ENCODE assay signal across 20 cellular contexts in genomic region chr4:174865418-174865985, GRCh38. TPM values are rescaled to one million over a fixed set of nuclear protein-coding genes. Genes with fewer than 3 reads are reported as not detected.
"Had no signal": no experiment of that assay in that cellular context is flagged by ENCODE, and none has a peak within 500 bp of the region (broad histone marks: within the 10 kb centered on the region; RNA-seq: fewer than 3 reads in every experiment).

No MANE protein-coding gene starts in this region.

- ATAC-seq: activated T-cell treated with anti-CD3 and anti-CD28 coated beads, Interleukin-2, amount 50 U/mL, for 4 hours; T-helper 17 cell had no signal

- DNase-seq: activated B cell treated with CpG ODN at 0.5 μM for 24 hours; activated CD4-positive, alpha-beta memory T cell treated with anti-CD3 and anti-CD28 coated beads for 36 hours; activated CD4-positive, alpha-beta T cell treated with anti-CD3 and anti-CD28 coated beads, Interleukin-2, amount 10 ng/mL, durations not matched to agents 7 days and 5 days; activated CD8-positive, alpha-beta memory T cell treated with anti-CD3 and anti-CD28 coated beads for 24 hours; activated effector memory CD4-positive, alpha-beta T cell treated with anti-CD3 and anti-CD28 coated beads, Interleukin-2, amount 50 U/mL, for 16 hours; activated naive CD4-positive, alpha-beta T cell treated with Interleukin-2 at 50 U/mL for 16 hours; activated T-cell treated with anti-CD3 and anti-CD28 coated beads, Interleukin-2, amount 50 U/mL, for 4 hours; amygdala; caudate nucleus; NCI-H1092; NCI-H1417 treated with DMSO at 0.1 percent for 48 hours; NCI-H1694; NCI-H2029; NCI-H510A treated with DMSO at 0.1 percent for 48 hours; NCI-H69; NK-92 treated with Interleukin-12 subunit alpha and Interleukin-12 subunit beta, amount 100 ng/mL, for 24 hours; SHP77 treated with DMSO at 0.1 percent for 48 hours; T-helper 17 cell; T-helper 9 cell had no signal

RNA-seq across cellular contexts. Expression of gene GLRA3, which starts 36.5 kb away (rescaled TPM):
- total RNA-seq: activated CD4-positive, alpha-beta memory T cell treated with anti-CD3 and anti-CD28 coated beads for 36 hours; activated CD4-positive, alpha-beta T cell treated with anti-CD3 and anti-CD28 coated beads, Interleukin-2, amount 10 ng/mL, durations not matched to agents 7 days and 5 days; activated T-cell treated with anti-CD3 and anti-CD28 coated beads, Interleukin-2, amount 50 U/mL, for 4 hours; astrocyte; T-helper 17 cell had no signal

RNA-seq across cellular contexts. Expression of gene ADAM29, which starts 52.7 kb away (rescaled TPM):
- total RNA-seq: activated B cell treated with CpG ODN at 0.5 μM for 24 hours; activated CD4-positive, alpha-beta memory T cell treated with anti-CD3 and anti-CD28 coated beads for 36 hours; activated CD4-positive, alpha-beta T cell treated with anti-CD3 and anti-CD28 coated beads, Interleukin-2, amount 10 ng/mL, durations not matched to agents 7 days and 5 days; activated T-cell treated with anti-CD3 and anti-CD28 coated beads, Interleukin-2, amount 50 U/mL, for 4 hours; astrocyte; T-helper 17 cell had no signal
